ENCODE assay signal across 10 cellular contexts in genomic region chr11:116929393-116930090, GRCh38.
DNase-seq lines count a peak whose midpoint lies in the region; ATAC-seq, FAIRE-seq and TF ChIP-seq lines count a peak whose summit lies in the region.
"Had no signal": no experiment of that assay in that cellular context is flagged by ENCODE, and none has a peak within 500 bp of the region (broad histone marks: within the 10 kb centered on the region; RNA-seq: fewer than 3 reads in every experiment).

No MANE protein-coding gene starts in this region.

- H3K27me3 ChIP-seq in ascending aorta (no peaks in the 10 kb centered on the region), keratinocyte (ENCODE audit: control insufficient read depth, extremely low read depth, insufficient read depth, low read length) (no peaks in the 10 kb centered on the region), testis (no peaks in the 10 kb centered on the region), aorta (ENCODE audit: control insufficient read depth in 1 of 2, insufficient read depth in 2 of 2, low read length in 1 of 2) (no peaks in the 10 kb centered on the region)

- no peaks in the 10 kb centered on the region for H4K20me1 ChIP-seq in keratinocyte (ENCODE audit: control insufficient read depth, extremely low read depth, insufficient read depth, low read length)

- H3K27me3 Mint-ChIP-seq in activated T-cell treated with anti-CD3 and anti-CD28 coated beads, Interleukin-2, amount 50 U/mL, for 4 hours (ENCODE audit: low read depth), result no peaks in the 10 kb centered on the region

- no peak overlapping the region for H2AFZ ChIP-seq in keratinocyte (ENCODE audit: control insufficient read depth, low read length)

- H3K4me2 ChIP-seq in keratinocyte (ENCODE audit: control insufficient read depth, extremely low read depth, insufficient read depth, low read depth, low read length), result peak overlapping the region; percentile 63

- intact Hi-C loops in ascending aorta (cut with DNase I) (no loop called here), testis (cut with DNase I; ENCODE audit: low total_unique reads) (no loop called here), aorta (cut with DNase I) (no loop called here)

- TF ChIP-seq POLR2A in testis (IDR thresholded peaks at IDR 0.05), result no peak

- H3K4me1 Mint-ChIP-seq in activated T-cell treated with anti-CD3 and anti-CD28 coated beads, Interleukin-2, amount 50 U/mL, for 4 hours (ENCODE audit: low read depth), result peaks cover 94% of the 10 kb centered on the region

- 41 to 43% methylated on average over 6 of the region's 6 CpGs for WGBS in testis, 2 donors
- WGBS in aorta, 2 donors, result 32 to 41% methylated on average over 6 of the region's 6 CpGs

- peak overlapping the region; percentile 77 for H3K4me3 Mint-ChIP-seq in activated T-cell treated with anti-CD3 and anti-CD28 coated beads, Interleukin-2, amount 50 U/mL, for 4 hours

- H3K36me3 Mint-ChIP-seq in activated T-cell treated with anti-CD3 and anti-CD28 coated beads, Interleukin-2, amount 50 U/mL, for 4 hours (ENCODE audit: insufficient read depth), result peaks cover 18% of the 10 kb centered on the region

- H3K27ac ChIP-seq in ascending aorta (no peak overlapping the region), keratinocyte (ENCODE audit: control insufficient read depth, insufficient read depth, low read length) (peak overlapping the region; percentile 1), testis (no peak overlapping the region), aorta (ENCODE audit: low read depth in 1 of 2, low read length in 2 of 2) (no peak overlapping the region)

- TF ChIP-seq CTCF in ascending aorta (IDR thresholded peaks at IDR 0.05), result no peak
- no peak for TF ChIP-seq CTCF in keratinocyte (optimal IDR thresholded peaks at IDR 0.05 in 1 of 3, IDR thresholded peaks at IDR 0.05 in 1 of 3, conservative IDR thresholded peaks at IDR 0.05 in 1 of 3; ENCODE audit: extremely low read depth in 1 of 3, insufficient read depth in 2 of 3, low read length in 3 of 3)
- TF ChIP-seq CTCF in testis (IDR thresholded peaks at IDR 0.05), result no peak

- no peak for DNase-seq in activated T-cell treated with anti-CD3 and anti-CD28 coated beads, Interleukin-2, amount 50 U/mL, for 4 hours
- no peak for DNase-seq in activated T-cell treated with anti-CD3 and anti-CD28 coated beads for 4 hours
- no peak for DNase-seq in ascending aorta (ENCODE audit: low spot score in 2 of 2)
- DNase-seq in keratinocyte (ENCODE audit: low read depth, low spot score), result no peak
- peak; percentile 37 for DNase-seq in testis
- no peak for DNase-seq in aorta
- DNase-seq in NCI-H1694 treated with DMSO at 0.1 percent for 48 hours (lab: John Stamatoyannopoulos, UW), result no peak
- DNase-seq in NCI-H526 treated with DMSO at 0.1 percent for 48 hours (lab: John Stamatoyannopoulos, UW), result no peak
- DNase-seq: NCI-H510A treated with DMSO at 0.1 percent for 48 hours had no signal

- H3K4me3 ChIP-seq in ascending aorta (peak overlapping the region; percentile 28 to 30), keratinocyte (ENCODE audit: control insufficient read depth in 2 of 3, extremely low read depth in 1 of 3, insufficient read depth in 2 of 3, low read depth in 1 of 3, low read length in 3 of 3) (no peak overlapping the region), testis (no peak overlapping the region), aorta (ENCODE audit: low read length in 2 of 2) (no peak overlapping the region)

- dilution Hi-C loops in keratinocyte (cut with MboI; ENCODE audit: extremely low pct_ligation_motif_present, low sequenced_read_pairs), result no loop called here

- no peak for FAIRE-seq in keratinocyte (lab: Jason Lieb, UNC)

- no peaks in the 10 kb centered on the region for H3K9me1 ChIP-seq in keratinocyte (ENCODE audit: control insufficient read depth, extremely low read depth, insufficient read depth, low read length)

- ATAC-seq in activated T-cell treated with anti-CD3 and anti-CD28 coated beads, Interleukin-2, amount 50 U/mL, for 4 hours, result no peak
- no peak for ATAC-seq in aorta (ENCODE audit: low FRiP score)
- ATAC-seq: HCT116 had no signal

- H3K9me3 Mint-ChIP-seq in activated T-cell treated with anti-CD3 and anti-CD28 coated beads, Interleukin-2, amount 50 U/mL, for 4 hours, result peaks cover 6% of the 10 kb centered on the region

- no peaks in the 10 kb centered on the region for H3K79me2 ChIP-seq in keratinocyte (ENCODE audit: control insufficient read depth, insufficient read depth, low read length)

- no peaks in the 10 kb centered on the region for H3K9me3 ChIP-seq in ascending aorta
- H3K9me3 ChIP-seq in keratinocyte (ENCODE audit: control insufficient read depth, low read depth, low read length), result no peaks in the 10 kb centered on the region
- H3K9me3 ChIP-seq in testis, result no peaks in the 10 kb centered on the region
- H3K9me3 ChIP-seq in aorta (ENCODE audit: control insufficient read depth, low read length), result no peaks in the 10 kb centered on the region

- H3K9ac ChIP-seq in keratinocyte (ENCODE audit: control insufficient read depth, extremely low read depth, insufficient read depth, low read length), result no peak overlapping the region

- peaks cover 0 to 21% of the 10 kb centered on the region in 2 donors for H3K4me1 ChIP-seq in ascending aorta
- H3K4me1 ChIP-seq in keratinocyte (ENCODE audit: control insufficient read depth, extremely low read depth, insufficient read depth, low read length), result peaks cover 30% of the 10 kb centered on the region
- H3K4me1 ChIP-seq in testis, result peaks cover 12% of the 10 kb centered on the region
- no peaks in the 10 kb centered on the region for H3K4me1 ChIP-seq in aorta (ENCODE audit: control insufficient read depth in 1 of 2, insufficient read depth in 2 of 2, low read length in 2 of 2)

- H3K36me3 ChIP-seq in ascending aorta (peaks cover 0 to 20% of the 10 kb centered on the region in 2 donors), keratinocyte (ENCODE audit: control insufficient read depth in 2 of 2, extremely low read depth in 1 of 2, insufficient read depth in 2 of 2, low read length in 2 of 2) (peaks cover 0 to 6% of the 10 kb centered on the region in 2 experiments), testis (ENCODE audit: low read depth, missing control alignments) (no peaks in the 10 kb centered on the region), aorta (ENCODE audit: control insufficient read depth in 1 of 2, insufficient read depth in 2 of 2, low read length in 1 of 2) (no peaks in the 10 kb centered on the region)

Comparison
In these comparisons a context has a peak if more than half of its experiments do, and no peak if none do; other contexts are left out.
1. H3K4me3 ChIP-seq: peak in ascending aorta (2 of 2); none in keratinocyte (0 of 3), testis (0 of 2) and aorta (0 of 2).